In the genomic region with DNA sequence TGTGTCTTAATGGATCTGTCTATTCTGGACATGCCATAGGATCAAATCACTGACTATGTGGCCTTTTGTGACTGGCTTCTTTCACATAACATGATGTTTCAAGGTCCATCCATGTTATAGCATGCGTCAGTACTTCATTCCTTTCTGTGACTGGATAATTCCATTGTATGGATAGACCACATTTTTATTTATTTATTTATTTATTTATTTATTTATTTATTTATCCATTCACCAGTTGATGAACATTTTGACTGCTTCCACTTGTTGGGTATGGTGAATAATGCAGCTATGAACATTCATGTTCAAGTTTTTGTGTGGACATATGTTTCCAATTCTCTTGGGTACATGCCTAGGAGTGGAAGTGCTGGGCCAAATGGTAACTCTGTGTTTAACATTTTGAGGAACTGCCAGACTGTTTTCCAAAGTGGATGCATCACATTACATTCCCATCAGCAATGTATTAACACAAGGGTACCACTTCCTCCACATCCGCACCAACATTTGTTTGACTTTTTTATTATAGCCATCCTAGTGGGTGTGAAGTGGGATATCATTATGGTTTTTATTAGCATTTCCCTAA, we compare ENCODE assay signal across 20 cellular contexts. TPM values are rescaled to one million over a fixed set of nuclear protein-coding genes. Genes with fewer than 3 reads are reported as not detected.
A peak's percentile ranks its signal among the peaks of the same experiment; 100 is the strongest.
DNase-seq lines count a peak whose midpoint lies in the region; ATAC-seq, FAIRE-seq and TF ChIP-seq lines count a peak whose summit lies in the region.
"Had no signal": no experiment of that assay in that cellular context is flagged by ENCODE, and none has a peak within 500 bp of the region (broad histone marks: within the 10 kb centered on the region; RNA-seq: fewer than 3 reads in every experiment).

No MANE protein-coding gene starts in this region.

- POLR2A ChIA-PET in CD4-positive, alpha-beta memory T cell (lab: Charles Lee; ENCODE audit: partially characterized antibody) = no interaction called here

- peaks cover 53% of the 10 kb centered on the region for H3K4me1 ChIP-seq in CD4-positive, alpha-beta memory T cell (ENCODE audit: insufficient read depth, low read length)
- peaks cover 13% of the 10 kb centered on the region for H3K4me1 ChIP-seq in astrocyte (ENCODE audit: insufficient read depth, low read length)

- H3K27ac Mint-ChIP-seq in CD4-positive, alpha-beta memory T cell = peak overlapping the region in 4 of 7 donors; percentile 11 to 74 (median 38)
- no peak overlapping the region for H3K27ac Mint-ChIP-seq in astrocyte (ENCODE audit: unreplicated experiment)

- no peak for ATAC-seq in GM21367 (IDR thresholded peaks at IDR 0.05; ENCODE audit: unreplicated experiment)
- ATAC-seq: Right ventricle myocardium inferior had no signal

- CTCF ChIA-PET in CD4-positive, alpha-beta memory T cell (lab: Charles Lee; ENCODE audit: partially characterized antibody) = interaction anchor here (0.8 kb wide), 1 partner anchor 96 kb away, joined by 3 read pairs; no protein-coding TSS in a partner anchor

- no peak overlapping the region for H3K9ac ChIP-seq in astrocyte (ENCODE audit: low read length)

- DNase-seq in AG10803 (ENCODE audit: low read depth) (peak; percentile 25), astrocyte (ENCODE audit: low read depth) (no peak), fibroblast of peridontal ligament (ENCODE audit: extremely low read depth) (peak; percentile 73), cerebellar nuclear complex (lab: John Stamatoyannopoulos, UW) (no peak)
- DNase-seq in CD4-positive, alpha-beta memory T cell = no peak
- no peak for DNase-seq in activated effector memory CD4-positive, alpha-beta T cell treated with anti-CD3 and anti-CD28 coated beads, Interleukin-2, amount 50 U/mL, for 16 hours
- DNase-seq: BE2C, DMS53, KBM-7, MV-4-11, NCI-H1105, NCI-H1436 treated with DMSO at 0.1 percent for 48 hours, NCI-H2029, NCI-H2227 treated with DMSO at 0.1 percent for 48 hours, NCI-H526 treated with DMSO at 0.1 percent for 48 hours, PC-9 had no signal

- FAIRE-seq in astrocyte (lab: Jason Lieb, UNC) = peak; percentile 37

- H3K36me3 Mint-ChIP-seq in CD4-positive, alpha-beta memory T cell = peaks cover 0 to 4% of the 10 kb centered on the region in 2 donors
- H3K36me3 Mint-ChIP-seq in astrocyte (ENCODE audit: low read depth, unreplicated experiment) = no peaks in the 10 kb centered on the region

- no peaks in the 10 kb centered on the region for H3K27me3 ChIP-seq in CD4-positive, alpha-beta memory T cell (ENCODE audit: insufficient read depth, low read length)
- H3K27me3 ChIP-seq in astrocyte (ENCODE audit: insufficient read depth, low read length) = no peaks in the 10 kb centered on the region
- H3K27me3 ChIP-seq: BE2C, SJSA1 had no signal

- no peak overlapping the region for H3K4me3 Mint-ChIP-seq in CD4-positive, alpha-beta memory T cell
- H3K4me3 Mint-ChIP-seq in astrocyte (ENCODE audit: unreplicated experiment) = no peak overlapping the region

- H3K4me2 ChIP-seq in astrocyte (ENCODE audit: low read length) = no peak overlapping the region
- H3K4me2 ChIP-seq: PC-9 had no signal

- H2AFZ ChIP-seq in astrocyte (ENCODE audit: low read depth, low read length) = no peak overlapping the region
- H2AFZ ChIP-seq: PC-9 had no signal

- H3K4me1 Mint-ChIP-seq in CD4-positive, alpha-beta memory T cell = peaks cover 23 to 76% (median 39%) of the 10 kb centered on the region in 4 donors
- H3K4me1 Mint-ChIP-seq in astrocyte (ENCODE audit: low read depth, unreplicated experiment) = no peaks in the 10 kb centered on the region

- no peaks in the 10 kb centered on the region for H3K9me3 Mint-ChIP-seq in CD4-positive, alpha-beta memory T cell
- no peaks in the 10 kb centered on the region for H3K9me3 Mint-ChIP-seq in astrocyte (ENCODE audit: unreplicated experiment)

- no peak for TF ChIP-seq CTCF in AG10803 (conservative IDR thresholded peaks at IDR 0.05; ENCODE audit: low read length)
- no peak for TF ChIP-seq CTCF in astrocyte (IDR thresholded peaks at IDR 0.05; ENCODE audit: insufficient read depth, low read depth, low read length)

- no peak overlapping the region for H3K4me3 ChIP-seq in AG10803 (ENCODE audit: low read length)
- no peak overlapping the region for H3K4me3 ChIP-seq in CD4-positive, alpha-beta memory T cell (ENCODE audit: low read length in 2 of 2)
- H3K4me3 ChIP-seq in astrocyte (ENCODE audit: insufficient read depth, low read depth, low read length) = no peak overlapping the region
- H3K4me3 ChIP-seq: PC-9, SJSA1 had no signal

- H3K27me3 Mint-ChIP-seq in CD4-positive, alpha-beta memory T cell = no peaks in the 10 kb centered on the region
- H3K27me3 Mint-ChIP-seq in astrocyte (ENCODE audit: low read depth, unreplicated experiment) = no peaks in the 10 kb centered on the region

- no peaks in the 10 kb centered on the region for H3K79me2 ChIP-seq in astrocyte (ENCODE audit: insufficient read depth, low read length)

- no peaks in the 10 kb centered on the region for H4K20me1 ChIP-seq in astrocyte (ENCODE audit: insufficient read depth, low read length)

- no peak overlapping the region for H3K27ac ChIP-seq in CD4-positive, alpha-beta memory T cell (ENCODE audit: low read depth, low read length)
- no peak overlapping the region for H3K27ac ChIP-seq in astrocyte (ENCODE audit: low read depth, low read length)
- H3K27ac ChIP-seq: PC-9, SJSA1 had no signal

- no peaks in the 10 kb centered on the region for H3K9me3 ChIP-seq in CD4-positive, alpha-beta memory T cell (ENCODE audit: control insufficient read depth in 1 of 2, low read length in 2 of 2)
- no peaks in the 10 kb centered on the region for H3K9me3 ChIP-seq in astrocyte (ENCODE audit: insufficient read depth, low read depth, low read length)
- H3K9me3 ChIP-seq: BE2C, SJSA1 had no signal

- intact Hi-C loops in CD4-positive, alpha-beta memory T cell (cut with micrococcal nuclease) = no loop called here

- H3K36me3 ChIP-seq in CD4-positive, alpha-beta memory T cell (ENCODE audit: insufficient read depth, low read length) = no peaks in the 10 kb centered on the region
- no peaks in the 10 kb centered on the region for H3K36me3 ChIP-seq in astrocyte (ENCODE audit: insufficient read depth, low read length)
- H3K36me3 ChIP-seq: SJSA1 had no signal

RNA-seq across cellular contexts. Expression of gene RTL5, which starts 14.0 kb away (rescaled TPM):
- 1 to 10 TPM; 7.8 to 8.4 TPM for total RNA-seq in CD4-positive, alpha-beta memory T cell
- under 1 TPM in 1 of 2 donors, not detected in 1; 0.20 TPM for polyA plus RNA-seq in CD4-positive, alpha-beta memory T cell
- total RNA-seq in astrocyte = 13.2 and 16.1 TPM in 2 replicates
- total RNA-seq: MCF 10A, PC-9 had no signal

Comparison
In these comparisons a context has a peak if more than half of its experiments do, and no peak if none do; other contexts are left out.
1. DNase-seq: peak in AG10803 (single experiment) and fibroblast of peridontal ligament (single experiment); none in CD4-positive, alpha-beta memory T cell (0 of 5), astrocyte (single experiment), activated effector memory CD4-positive, alpha-beta T cell treated with anti-CD3 and anti-CD28 coated beads, Interleukin-2, amount 50 U/mL, for 16 hours (single experiment) and cerebellar nuclear complex (0 of 2).